In the genomic region with DNA sequence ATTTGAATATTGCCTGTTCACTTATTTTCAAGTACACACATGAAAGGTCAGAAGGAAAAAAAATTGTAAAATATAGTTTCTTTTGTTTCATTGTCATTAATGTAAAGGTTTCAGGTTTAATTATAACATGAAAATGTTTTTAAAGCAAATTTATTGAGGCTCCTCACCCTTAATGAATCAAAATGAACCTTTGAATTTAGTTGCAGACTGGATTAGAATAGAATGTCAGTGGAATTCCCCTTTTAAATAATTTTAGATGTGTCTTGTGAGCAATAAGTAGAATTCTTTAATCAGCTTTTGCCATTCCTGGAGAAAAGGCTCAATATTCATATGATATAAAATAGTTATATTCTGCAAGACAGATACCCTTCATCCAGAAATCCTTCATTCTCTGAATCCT, we compare ENCODE assay signal across 14 cellular contexts.
A peak's percentile ranks its signal among the peaks of the same experiment; 100 is the strongest.
DNase-seq lines count a peak whose midpoint lies in the region; ATAC-seq lines count a peak whose summit lies in the region.
"Had no signal": no experiment of that assay in that cellular context is flagged by ENCODE, and none has a peak within 500 bp of the region (broad histone marks: within the 10 kb centered on the region; RNA-seq: fewer than 3 reads in every experiment).

No MANE protein-coding gene starts in this region.

- no peak overlapping the region for H3K4me3 Mint-ChIP-seq in activated CD4-positive, alpha-beta memory T cell treated with anti-CD3 and anti-CD28 coated beads for 36 hours
- H3K4me3 Mint-ChIP-seq in activated CD4-positive, alpha-beta memory T cell treated with anti-CD3 and anti-CD28 coated beads, Interleukin-2, amount 10 ng/mL, durations not matched to agents 7 days and 5 days: no peak overlapping the region
- H3K4me3 Mint-ChIP-seq in activated naive CD8-positive, alpha-beta T cell: no peak overlapping the region
- no peak overlapping the region for H3K4me3 Mint-ChIP-seq in activated naive CD8-positive, alpha-beta T cell treated with anti-CD3 and anti-CD28 coated beads, Interleukin-2, amount 50 U/mL, for 24 hours
- no peak overlapping the region for H3K4me3 Mint-ChIP-seq in activated naive CD8-positive, alpha-beta T cell treated with anti-CD3 and anti-CD28 coated beads for 36 hours
- H3K4me3 Mint-ChIP-seq: CD4-positive, alpha-beta T cell; GM23338 had no signal

- peaks cover 55% of the 10 kb centered on the region for H3K36me3 Mint-ChIP-seq in activated CD4-positive, alpha-beta memory T cell treated with anti-CD3 and anti-CD28 coated beads for 36 hours
- peaks cover 77% of the 10 kb centered on the region for H3K36me3 Mint-ChIP-seq in activated CD4-positive, alpha-beta memory T cell treated with anti-CD3 and anti-CD28 coated beads, Interleukin-2, amount 10 ng/mL, durations not matched to agents 7 days and 5 days (ENCODE audit: low read depth)
- peaks cover 35% of the 10 kb centered on the region for H3K36me3 Mint-ChIP-seq in activated naive CD8-positive, alpha-beta T cell
- peaks cover 63% of the 10 kb centered on the region for H3K36me3 Mint-ChIP-seq in activated naive CD8-positive, alpha-beta T cell treated with anti-CD3 and anti-CD28 coated beads, Interleukin-2, amount 50 U/mL, for 24 hours (ENCODE audit: low read depth)
- peaks cover 68% of the 10 kb centered on the region for H3K36me3 Mint-ChIP-seq in activated naive CD8-positive, alpha-beta T cell treated with anti-CD3 and anti-CD28 coated beads for 36 hours

- intact Hi-C loops in activated CD4-positive, alpha-beta memory T cell treated with anti-CD3 and anti-CD28 coated beads for 36 hours (cut with micrococcal nuclease): loop anchor here (5.0 kb wide), 1 partner anchor 94 kb away; a partner anchor contains a TSS

- H3K4me1 Mint-ChIP-seq in activated CD4-positive, alpha-beta memory T cell treated with anti-CD3 and anti-CD28 coated beads for 36 hours (ENCODE audit: low read depth): peaks cover 14% of the 10 kb centered on the region
- peaks cover 10% of the 10 kb centered on the region for H3K4me1 Mint-ChIP-seq in activated CD4-positive, alpha-beta memory T cell treated with anti-CD3 and anti-CD28 coated beads, Interleukin-2, amount 10 ng/mL, durations not matched to agents 7 days and 5 days
- H3K4me1 Mint-ChIP-seq in activated naive CD8-positive, alpha-beta T cell (ENCODE audit: low read depth): peaks cover 13% of the 10 kb centered on the region
- peaks cover 17% of the 10 kb centered on the region for H3K4me1 Mint-ChIP-seq in activated naive CD8-positive, alpha-beta T cell treated with anti-CD3 and anti-CD28 coated beads, Interleukin-2, amount 50 U/mL, for 24 hours
- H3K4me1 Mint-ChIP-seq in activated naive CD8-positive, alpha-beta T cell treated with anti-CD3 and anti-CD28 coated beads for 36 hours: peaks cover 19% of the 10 kb centered on the region

- H3K27me3 Mint-ChIP-seq in activated CD4-positive, alpha-beta memory T cell treated with anti-CD3 and anti-CD28 coated beads for 36 hours: no peaks in the 10 kb centered on the region
- no peaks in the 10 kb centered on the region for H3K27me3 Mint-ChIP-seq in activated CD4-positive, alpha-beta memory T cell treated with anti-CD3 and anti-CD28 coated beads, Interleukin-2, amount 10 ng/mL, durations not matched to agents 7 days and 5 days
- H3K27me3 Mint-ChIP-seq in activated naive CD8-positive, alpha-beta T cell: no peaks in the 10 kb centered on the region
- no peaks in the 10 kb centered on the region for H3K27me3 Mint-ChIP-seq in activated naive CD8-positive, alpha-beta T cell treated with anti-CD3 and anti-CD28 coated beads, Interleukin-2, amount 50 U/mL, for 24 hours
- H3K27me3 Mint-ChIP-seq in activated naive CD8-positive, alpha-beta T cell treated with anti-CD3 and anti-CD28 coated beads for 36 hours: no peaks in the 10 kb centered on the region
- H3K27me3 Mint-ChIP-seq: CD4-positive, alpha-beta T cell had no signal

- H3K27ac Mint-ChIP-seq in activated CD4-positive, alpha-beta memory T cell treated with anti-CD3 and anti-CD28 coated beads for 36 hours: peak overlapping the region; percentile 33
- no peak overlapping the region for H3K27ac Mint-ChIP-seq in activated CD4-positive, alpha-beta memory T cell treated with anti-CD3 and anti-CD28 coated beads, Interleukin-2, amount 10 ng/mL, durations not matched to agents 7 days and 5 days
- peak overlapping the region; percentile 34 for H3K27ac Mint-ChIP-seq in activated naive CD8-positive, alpha-beta T cell
- H3K27ac Mint-ChIP-seq in activated naive CD8-positive, alpha-beta T cell treated with anti-CD3 and anti-CD28 coated beads, Interleukin-2, amount 50 U/mL, for 24 hours: no peak overlapping the region
- H3K27ac Mint-ChIP-seq in activated naive CD8-positive, alpha-beta T cell treated with anti-CD3 and anti-CD28 coated beads for 36 hours: peak overlapping the region; percentile 75
- H3K27ac Mint-ChIP-seq: CD4-positive, alpha-beta T cell; GM23338 had no signal

- no peak for DNase-seq in activated CD4-positive, alpha-beta memory T cell treated with anti-CD3 and anti-CD28 coated beads for 36 hours
- DNase-seq in activated CD4-positive, alpha-beta memory T cell treated with anti-CD3 and anti-CD28 coated beads, Interleukin-2, amount 10 ng/mL, durations not matched to agents 7 days and 5 days: no peak
- no peak for DNase-seq in activated naive CD8-positive, alpha-beta T cell treated with anti-CD3 and anti-CD28 coated beads, Interleukin-2, amount 50 U/mL, for 24 hours
- no peak for DNase-seq in activated naive CD8-positive, alpha-beta T cell treated with anti-CD3 and anti-CD28 coated beads for 36 hours
- DNase-seq in NCI-H345 (lab: John Stamatoyannopoulos, UW): no peak
- DNase-seq in glomerular visceral epithelial cell (ENCODE audit: extremely low spot score): no peak
- DNase-seq: ACHN; BE2C; C1 segment of cervical spinal cord; Caco-2; CD4-positive, alpha-beta T cell; HCEC 1CT had no signal

- CTCF ChIA-PET in activated CD4-positive, alpha-beta memory T cell treated with anti-CD3 and anti-CD28 coated beads for 36 hours (lab: Charles Lee): interaction anchor here (1.3 kb wide), 1 partner anchor 113 kb away, joined by 3 read pairs; no protein-coding TSS in a partner anchor
- CTCF ChIA-PET in activated CD4-positive, alpha-beta memory T cell treated with anti-CD3 and anti-CD28 coated beads, Interleukin-2, amount 10 ng/mL, durations not matched to agents 7 days and 5 days (lab: Charles Lee): no interaction called here

- H3K9me3 Mint-ChIP-seq in activated CD4-positive, alpha-beta memory T cell treated with anti-CD3 and anti-CD28 coated beads for 36 hours: no peaks in the 10 kb centered on the region
- no peaks in the 10 kb centered on the region for H3K9me3 Mint-ChIP-seq in activated CD4-positive, alpha-beta memory T cell treated with anti-CD3 and anti-CD28 coated beads, Interleukin-2, amount 10 ng/mL, durations not matched to agents 7 days and 5 days
- H3K9me3 Mint-ChIP-seq in activated naive CD8-positive, alpha-beta T cell (ENCODE audit: low read depth): no peaks in the 10 kb centered on the region
- H3K9me3 Mint-ChIP-seq in activated naive CD8-positive, alpha-beta T cell treated with anti-CD3 and anti-CD28 coated beads, Interleukin-2, amount 50 U/mL, for 24 hours: no peaks in the 10 kb centered on the region
- no peaks in the 10 kb centered on the region for H3K9me3 Mint-ChIP-seq in activated naive CD8-positive, alpha-beta T cell treated with anti-CD3 and anti-CD28 coated beads for 36 hours
- H3K9me3 Mint-ChIP-seq: CD4-positive, alpha-beta T cell had no signal

- ATAC-seq in activated naive CD8-positive, alpha-beta T cell treated with anti-CD3 and anti-CD28 coated beads, Interleukin-2, amount 50 U/mL, for 24 hours: no peak
- ATAC-seq: GM23338 had no signal

- POLR2A ChIA-PET in activated CD4-positive, alpha-beta memory T cell treated with anti-CD3 and anti-CD28 coated beads for 36 hours (lab: Charles Lee): no interaction called here
- POLR2A ChIA-PET in activated CD4-positive, alpha-beta memory T cell treated with anti-CD3 and anti-CD28 coated beads, Interleukin-2, amount 10 ng/mL, durations not matched to agents 7 days and 5 days (lab: Charles Lee): no interaction called here

Comparison
In these comparisons a context has a peak if more than half of its experiments do, and no peak if none do; other contexts are left out.
1. H3K27ac Mint-ChIP-seq: peak in activated CD4-positive, alpha-beta memory T cell treated with anti-CD3 and anti-CD28 coated beads for 36 hours (single experiment), activated naive CD8-positive, alpha-beta T cell (single experiment) and activated naive CD8-positive, alpha-beta T cell treated with anti-CD3 and anti-CD28 coated beads for 36 hours (single experiment); none in activated CD4-positive, alpha-beta memory T cell treated with anti-CD3 and anti-CD28 coated beads, Interleukin-2, amount 10 ng/mL, durations not matched to agents 7 days and 5 days (single experiment) and activated naive CD8-positive, alpha-beta T cell treated with anti-CD3 and anti-CD28 coated beads, Interleukin-2, amount 50 U/mL, for 24 hours (single experiment).